In the genomic region with DNA sequence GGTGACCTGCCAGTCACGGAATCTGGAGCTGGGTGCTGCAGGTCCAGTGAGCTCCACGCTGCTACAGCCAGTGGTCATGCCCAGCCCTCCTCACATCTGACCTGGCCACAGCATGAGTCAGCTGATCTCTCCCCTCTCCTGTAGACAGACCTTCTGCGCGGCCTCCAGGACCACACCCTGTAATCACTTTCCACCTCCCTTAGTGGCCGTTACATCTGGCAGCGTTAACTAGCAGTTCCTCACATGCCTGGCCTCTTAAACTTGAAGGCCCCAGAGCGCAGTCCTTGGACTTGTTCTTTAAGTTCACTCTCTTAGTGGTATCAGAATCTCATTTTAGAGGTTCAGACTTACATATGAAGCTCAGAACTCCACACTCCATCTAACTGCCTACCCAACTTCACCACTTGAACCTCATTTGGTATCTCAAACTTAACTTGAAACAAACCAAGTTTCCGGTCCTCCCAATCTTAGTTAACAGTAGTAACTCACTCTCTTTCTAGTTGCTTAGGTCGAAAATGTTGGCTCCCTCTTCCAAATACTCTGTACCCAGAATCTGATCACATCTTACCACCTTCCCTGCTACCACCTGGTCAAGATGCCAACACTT, we compare ENCODE assay signal across 25 cellular contexts. TPM values are rescaled to one million over a fixed set of nuclear protein-coding genes. Genes with fewer than 3 reads are reported as not detected.
DNase-seq lines count a peak whose midpoint lies in the region; ATAC-seq and TF ChIP-seq lines count a peak whose summit lies in the region.
"Had no signal": no experiment of that assay in that cellular context is flagged by ENCODE, and none has a peak within 500 bp of the region (broad histone marks: within the 10 kb centered on the region; RNA-seq: fewer than 3 reads in every experiment).

No MANE protein-coding gene starts in this region.

- H3K18ac ChIP-seq in IMR-90 (ENCODE audit: low read depth, low read length) (peak overlapping the region; percentile 74), trophoblast cell (ENCODE audit: low read length) (no peak overlapping the region)

- 93% methylated on average over 7 of the region's 9 CpGs; no CpG with 5 or more reads in 1 of the 2 experiments for WGBS in IMR-90 (ENCODE audit: extremely low coverage in 2 of 2, insufficient read length in 1 of 2), 2 experiments
- no CpG with 5 or more reads among the region's 9 CpGs for WGBS in trophoblast cell (ENCODE audit: extremely low coverage, insufficient coverage, insufficient read length)

- no peaks in the 10 kb centered on the region for H4K20me1 ChIP-seq in IMR-90 (ENCODE audit: insufficient read depth, low read length)

- TF ChIP-seq RAD21 in IMR-90 (IDR thresholded peaks at IDR 0.05; ENCODE audit: low read length): no peak

- TF ChIP-seq CTCF in AG04450 (IDR thresholded peaks at IDR 0.05; ENCODE audit: low read depth, low read length): no peak
- TF ChIP-seq CTCF in IMR-90 (conservative IDR thresholded peaks at IDR 0.05; ENCODE audit: low read depth, low read length): no peak
- no peak for TF ChIP-seq CTCF in brain microvascular endothelial cell (IDR thresholded peaks at IDR 0.05; ENCODE audit: low read depth, low read length, missing control alignments)
- TF ChIP-seq CTCF in left lung (IDR thresholded peaks at IDR 0.05): no peak

- peak overlapping the region; percentile 69 for H3K23ac ChIP-seq in IMR-90 (ENCODE audit: low read depth, low read length)
- H3K23ac ChIP-seq in trophoblast cell (ENCODE audit: low read length): no peak overlapping the region

- H3K9ac ChIP-seq in IMR-90 (ENCODE audit: low read depth, low read length) (peak overlapping the region; percentile 72), trophoblast cell (ENCODE audit: low read length) (no peak overlapping the region)
- H3K9ac ChIP-seq: KMS-11 had no signal

- H3K27ac ChIP-seq in AG04450 (ENCODE audit: low read depth, low read length): peak overlapping the region; percentile 65
- peak overlapping the region; percentile 89 for H3K27ac ChIP-seq in IMR-90 (ENCODE audit: insufficient read depth, low read length)
- peak overlapping the region; percentile 6 for H3K27ac ChIP-seq in brain microvascular endothelial cell
- no peak overlapping the region for H3K27ac ChIP-seq in left lung
- no peak overlapping the region for H3K27ac ChIP-seq in trophoblast cell (ENCODE audit: low read depth, low read length)
- H3K27ac ChIP-seq: KMS-11, tibial nerve had no signal

- H3K27me3 ChIP-seq in AG04450 (ENCODE audit: control insufficient read depth, insufficient read depth, low read length): no peaks in the 10 kb centered on the region
- no peaks in the 10 kb centered on the region for H3K27me3 ChIP-seq in IMR-90 (ENCODE audit: control insufficient read depth, insufficient read depth, low read length)
- H3K27me3 ChIP-seq in brain microvascular endothelial cell (replicated peaks): no peaks in the 10 kb centered on the region
- H3K27me3 ChIP-seq in left lung: no peaks in the 10 kb centered on the region
- no peaks in the 10 kb centered on the region for H3K27me3 ChIP-seq in trophoblast cell (ENCODE audit: insufficient read depth, low read length)
- H3K27me3 ChIP-seq: tibial nerve had no signal

- peak overlapping the region; percentile 92 for H3K14ac ChIP-seq in IMR-90 (replicated peaks; ENCODE audit: low read depth, low read length)
- H3K14ac ChIP-seq in trophoblast cell (ENCODE audit: low read length): no peak overlapping the region

- TF ChIP-seq POLR2A in IMR-90 (IDR thresholded peaks at IDR 0.05; ENCODE audit: low read depth, low read length): no peak

- peak overlapping the region; percentile 85 for H3K4ac ChIP-seq in IMR-90 (ENCODE audit: low read depth, low read length)
- H3K4ac ChIP-seq in trophoblast cell (ENCODE audit: low read depth, low read length): no peak overlapping the region

- peak overlapping the region; percentile 55 for H2AFZ ChIP-seq in IMR-90 (replicated peaks; ENCODE audit: low read length, poor library complexity)
- H2AFZ ChIP-seq in trophoblast cell (ENCODE audit: insufficient read depth, low read length, poor library complexity): no peak overlapping the region

- H2BK12ac ChIP-seq in trophoblast cell (ENCODE audit: low read length): no peak overlapping the region

- in situ Hi-C loops in IMR-90 (cut with MboI; ENCODE audit: low sequenced_read_pairs): loop anchor here (5.0 to 10.0 kb wide), 2 partner anchors 282 to 399 kb away; no protein-coding TSS in a partner anchor
- in situ Hi-C loops in brain microvascular endothelial cell (cut with HindIII; ENCODE audit: low pct_ligation_motif_present, low sequenced_read_pairs): no loop called here

- H2BK20ac ChIP-seq in IMR-90 (ENCODE audit: low read depth, low read length): peak overlapping the region; percentile 99

- intact Hi-C loops in IMR-90 (cut with micrococcal nuclease) (loop anchor here (2.0 to 5.0 kb wide), 3 partner anchors 69 to 189 kb away; no protein-coding TSS in a partner anchor), left lung (cut with DNase I) (no loop called here)

- no peak for ATAC-seq in IMR-90 (ENCODE audit: low read depth)
- peak; percentile 6 for ATAC-seq in left lung
- ATAC-seq: activated T-helper 17 cell treated with anti-CD3 and anti-CD28 coated beads, Interleukin-2, amount 50 U/mL, for 72 hours had no signal

- H3K4me1 ChIP-seq in IMR-90 (ENCODE audit: control insufficient read depth, insufficient read depth, low read length) (peaks cover 21% of the 10 kb centered on the region), left lung (peaks cover 5 to 19% of the 10 kb centered on the region in 2 donors), trophoblast cell (ENCODE audit: control insufficient read depth in 1 of 2, insufficient read depth in 2 of 2, low read length in 2 of 2) (peaks cover 3 to 7% of the 10 kb centered on the region in 2 experiments)

- dilution Hi-C loops in IMR-90 (cut with HindIII; ENCODE audit: low sequenced_read_pairs, unreplicated experiment): no loop called here

- peak overlapping the region; percentile 74 for H2AK9ac ChIP-seq in IMR-90 (replicated peaks; ENCODE audit: low read depth, low read length, poor library complexity)

- H3K36me3 ChIP-seq in IMR-90 (ENCODE audit: control insufficient read depth, insufficient read depth, low read length): no peaks in the 10 kb centered on the region
- no peaks in the 10 kb centered on the region for H3K36me3 ChIP-seq in brain microvascular endothelial cell (replicated peaks)
- H3K36me3 ChIP-seq in left lung: no peaks in the 10 kb centered on the region
- peaks cover 0 to 1% of the 10 kb centered on the region in 2 experiments for H3K36me3 ChIP-seq in trophoblast cell (ENCODE audit: control insufficient read depth in 1 of 2, insufficient read depth in 2 of 2, low read length in 2 of 2)

- H2BK120ac ChIP-seq in IMR-90 (ENCODE audit: low read depth, low read length) (peak overlapping the region; percentile 90), trophoblast cell (ENCODE audit: insufficient read depth, low read length, poor library complexity) (no peak overlapping the region)

- no TSS peak for BruUV-seq in IMR-90 (replicated peaks; lab: Mats Ljungman, UMichigan)

- no peak overlapping the region for H4K12ac ChIP-seq in trophoblast cell (ENCODE audit: low read depth, low read length)

- peak overlapping the region; percentile 84 to 95 for H4K8ac ChIP-seq in IMR-90 (ENCODE audit: low read depth in 2 of 2, low read length in 2 of 2)
- H4K8ac ChIP-seq in trophoblast cell (ENCODE audit: low read depth, low read length): no peak overlapping the region

- H3K79me2 ChIP-seq in trophoblast cell (ENCODE audit: control insufficient read depth, insufficient read depth, low read length, poor library complexity): no peaks in the 10 kb centered on the region

- H3K4me2 ChIP-seq in IMR-90 (ENCODE audit: low read depth, low read length) (peak overlapping the region; percentile 4; the same call in 1 of the 2 replicates), trophoblast cell (ENCODE audit: low read length) (no peak overlapping the region)
- H3K4me2 ChIP-seq: KMS-11 had no signal

- H3K9me3 ChIP-seq in AG04450 (ENCODE audit: control insufficient read depth, insufficient read depth, low read length) (no peaks in the 10 kb centered on the region), IMR-90 (ENCODE audit: control insufficient read depth, insufficient read depth, low read length) (no peaks in the 10 kb centered on the region), left lung (no peaks in the 10 kb centered on the region), trophoblast cell (ENCODE audit: insufficient read depth, low read depth, low read length) (no peaks in the 10 kb centered on the region)
- H3K9me3 ChIP-seq: tibial nerve had no signal

- DNase-seq in AG04450 (ENCODE audit: low read depth, low spot score): no peak
- peak; percentile 15 for DNase-seq in IMR-90
- no peak for DNase-seq in brain microvascular endothelial cell
- DNase-seq in left lung: no peak
- no peak for DNase-seq in ecto neural progenitor cell (ENCODE audit: low spot score)
- no peak for DNase-seq in NCI-H2196 (lab: John Stamatoyannopoulos, UW; ENCODE audit: unreplicated experiment)
- DNase-seq in T-helper 1 cell: no peak
- no peak for DNase-seq in trophoblast cell
- DNase-seq: activated CD4-positive, alpha-beta T cell treated with anti-CD3 and anti-CD28 coated beads, Interleukin-2, amount 10 ng/mL, durations not matched to agents 24 days and 14 days; activated naive CD8-positive, alpha-beta T cell treated with anti-CD3 and anti-CD28 coated beads for 36 hours; CD8-positive, alpha-beta memory T cell; DMS79; foreskin melanocyte; hypothalamus; kidney; NCI-H446; small intestine; stimulated activated CD4-positive, alpha-beta T cell treated with anti-CD3 and anti-CD28 coated beads, Interleukin-4, amount 100 ng/mL, for 1 hour had no signal

- H4K5ac ChIP-seq in IMR-90 (ENCODE audit: low read depth, low read length): peak overlapping the region; percentile 70

- CTCF ChIA-PET in AG04450 (lab: Charles Lee) (interaction anchor here (0.6 kb wide), 1 partner anchor 407 kb away, joined by 3 read pairs; no protein-coding TSS in a partner anchor), IMR-90 (lab: Yijun Ruan, JAX) (interaction anchor here (1.4 kb wide), 1 partner anchor 76 kb away, joined by 3 read pairs; no protein-coding TSS in a partner anchor)

- peak overlapping the region; percentile 89 for H2BK15ac ChIP-seq in IMR-90 (ENCODE audit: low read depth, low read length)

- H3K9me1 ChIP-seq in IMR-90 (ENCODE audit: insufficient read depth, low read length): peaks cover 22% of the 10 kb centered on the region

- H4K91ac ChIP-seq in IMR-90 (ENCODE audit: insufficient read depth, low read depth, low read length) (peak overlapping the region; percentile 97), trophoblast cell (ENCODE audit: low read depth, low read length) (no peak overlapping the region)

- H2AK5ac ChIP-seq in IMR-90 (ENCODE audit: low read depth, low read length) (peak overlapping the region; percentile 81), trophoblast cell (ENCODE audit: low read length) (no peak overlapping the region)

- H3K4me3 ChIP-seq in AG04450 (ENCODE audit: low read depth, low read length) (no peak overlapping the region), IMR-90 (ENCODE audit: insufficient read depth, low read depth, low read length) (no peak overlapping the region), brain microvascular endothelial cell (ENCODE audit: low read depth, low read length) (no peak overlapping the region), left lung (no peak overlapping the region), trophoblast cell (ENCODE audit: low read depth, low read length) (no peak overlapping the region)
- H3K4me3 ChIP-seq: tibial nerve had no signal

- H3K79me1 ChIP-seq in IMR-90 (ENCODE audit: low read depth in 1 of 2, low read length in 2 of 2): peaks cover 4 to 21% of the 10 kb centered on the region in 2 experiments; a peak in 2 of 4 replicates
- no peaks in the 10 kb centered on the region for H3K79me1 ChIP-seq in trophoblast cell (ENCODE audit: low read length)

- H2BK5ac ChIP-seq in IMR-90 (ENCODE audit: low read depth, low read length, poor library complexity, severe bottlenecking): peak overlapping the region; percentile 86
- no peak overlapping the region for H2BK5ac ChIP-seq in trophoblast cell (ENCODE audit: low read depth, low read length, poor library complexity)

- POLR2A ChIA-PET in AG04450 (lab: Yijun Ruan, JAX) (no interaction called here), IMR-90 (lab: Charles Lee; ENCODE audit: unreplicated experiment) (interaction anchor here (0.5 kb wide), 1 partner anchor 33 kb away, joined by 22 read pairs; no protein-coding TSS in a partner anchor)

- H3K56ac ChIP-seq in IMR-90 (ENCODE audit: extremely low read depth, insufficient read depth, low read length): peak overlapping the region; percentile 79

RNA-seq across cellular contexts. Expression of gene MIPEP, which starts 22.7 kb away (rescaled TPM):
- polyA plus RNA-seq in AG04450 (2011; rRNA removed) (37.0 and 40.8 TPM in 2 replicates), IMR-90 (2012; rRNA removed) (15.0 and 16.8 TPM in 2 replicates)
- polyA minus RNA-seq in AG04450 (2011; rRNA and poly(A)+ RNA removed): 27.6 and 34.9 TPM in 2 replicates
- total RNA-seq in IMR-90 (2012; rRNA removed) (21.5 and 22.2 TPM in 2 replicates), left lung (10 to 100 TPM; 23.1 to 26.2 TPM)
- polyA plus RNA-seq in IMR-90 (2012; cell fraction: cytosol; rRNA removed): 6.5 and 14.3 TPM in 2 replicates
- 4.6 and 11.4 TPM in 2 replicates for polyA plus RNA-seq in IMR-90 (2012; cell fraction: nucleus; rRNA removed; ENCODE audit: low replicate concordance)
- 11.7 and 13.6 TPM in 2 replicates for polyA plus RNA-seq in trophoblast cell (2013)

RNA-seq across cellular contexts. Expression of gene C1QTNF9B, which starts 30.8 kb away (rescaled TPM):
- 0.63 and 0.87 TPM in 2 replicates for polyA plus RNA-seq in AG04450 (2011; rRNA removed)
- 0.28 and 0.91 TPM in 2 replicates for polyA minus RNA-seq in AG04450 (2011; rRNA and poly(A)+ RNA removed)
- 0.56 and 0.72 TPM in 2 replicates for total RNA-seq in IMR-90 (2012; rRNA removed)
- polyA plus RNA-seq in IMR-90 (2012; rRNA removed): 0.79 and 1.1 TPM in 2 replicates
- 0.19 and 0.23 TPM in 2 replicates for polyA plus RNA-seq in IMR-90 (2012; cell fraction: cytosol; rRNA removed)
- polyA plus RNA-seq in IMR-90 (2012; cell fraction: nucleus; rRNA removed; ENCODE audit: low replicate concordance): 0.44 and 1.5 TPM in 2 replicates
- total RNA-seq in left lung: under 1 TPM in 1 of 2 donors, not detected in 1; 0.34 TPM
- polyA plus RNA-seq in trophoblast cell (2013): not detected in 2 replicates
- total RNA-seq: activated CD4-positive, alpha-beta T cell treated with anti-CD3 and anti-CD28 coated beads, Interleukin-2, amount 10 ng/mL, durations not matched to agents 24 days and 14 days; activated naive CD8-positive, alpha-beta T cell treated with anti-CD3 and anti-CD28 coated beads for 36 hours; activated T-helper 17 cell treated with anti-CD3 and anti-CD28 coated beads, Interleukin-2, amount 50 U/mL, for 72 hours; CD8-positive, alpha-beta memory T cell; dermis blood vessel endothelial cell; H9; kidney; mesenteric fat pad; posterior vena cava had no signal
- polyA plus RNA-seq: CD8-positive, alpha-beta memory T cell had no signal

Comparison
In these comparisons a context has a peak if more than half of its experiments do, and no peak if none do; other contexts are left out.
1. H3K27ac ChIP-seq: peak in AG04450 (single experiment), IMR-90 (single experiment) and brain microvascular endothelial cell (single experiment); none in left lung (0 of 2) and trophoblast cell (single experiment).